ENCODE assay signal across 8 cellular contexts in genomic region chr19:48636859-48637448, GRCh38. TPM values are rescaled to one million over a fixed set of nuclear protein-coding genes. Genes with fewer than 3 reads are reported as not detected.
DNase-seq lines count a peak whose midpoint lies in the region; ATAC-seq and TF ChIP-seq lines count a peak whose summit lies in the region.

TSS of gene DBP (minus strand) at chr19:48637379. CDS start at chr19:48636994, 385 bp downstream.

- WGBS in iPS DF 6.9 (ENCODE audit: insufficient coverage, insufficient read length): no CpG with 5 or more reads among the region's 40 CpGs
- 3% methylated on average over 38 of the region's 40 CpGs for WGBS in smooth muscle cell (ENCODE audit: low lambda C conversion rate)

- H3K4me2 ChIP-seq in smooth muscle cell: peak within 1 kb of the TSS; percentile 79

- TF ChIP-seq CTCF in smooth muscle cell (IDR thresholded peaks at IDR 0.05; ENCODE audit: borderline replicate concordance, insufficient read depth, poor library complexity, severe bottlenecking): no peak

- H3K27ac ChIP-seq in iPS DF 6.9 (ENCODE audit: low read length): no peak within 1 kb of the TSS
- H3K27ac ChIP-seq in smooth muscle cell (ENCODE audit: low read depth): peak within 1 kb of the TSS; percentile 65

- peaks cover 0 to 11% of the 10 kb centered on the region in 2 donors for H3K9me3 Mint-ChIP-seq in activated naive CD4-positive, alpha-beta T cell treated with anti-CD3 and anti-CD28 coated beads, Interleukin-2, amount 50 U/mL, for 72 hours

- H3K36me3 Mint-ChIP-seq in activated naive CD4-positive, alpha-beta T cell treated with anti-CD3 and anti-CD28 coated beads, Interleukin-2, amount 50 U/mL, for 72 hours: peaks cover 0 to 16% of the 10 kb centered on the region in 2 donors

- H3K27me3 ChIP-seq in MG63 (peaks cover 5% of the 10 kb centered on the region; the same call in 1 of the 2 replicates), iPS DF 6.9 (ENCODE audit: control insufficient read depth, insufficient read depth, low read length) (no peaks in the 10 kb centered on the region; the same call in 1 of the 2 replicates), smooth muscle cell (ENCODE audit: low read depth) (peaks cover 6% of the 10 kb centered on the region)

- peaks cover 13% of the 10 kb centered on the region; the same call in 1 of the 2 replicates for H3K4me1 ChIP-seq in iPS DF 6.9 (ENCODE audit: control insufficient read depth, insufficient read depth, low read length)
- H3K4me1 ChIP-seq in smooth muscle cell (ENCODE audit: low read depth): peaks cover 4% of the 10 kb centered on the region

- no peaks in the 10 kb centered on the region for H4K20me1 ChIP-seq in smooth muscle cell (ENCODE audit: low read depth)

- H3K9me3 ChIP-seq in MG63 (no peaks in the 10 kb centered on the region), iPS DF 6.9 (ENCODE audit: control insufficient read depth, insufficient read depth, low read length) (no peaks in the 10 kb centered on the region), smooth muscle cell (replicated peaks; ENCODE audit: low read depth) (no peaks in the 10 kb centered on the region)

- peak within 1 kb of the TSS; percentile 73 for H3K9ac ChIP-seq in smooth muscle cell (ENCODE audit: low read depth)

- peaks cover 12% of the 10 kb centered on the region for H3F3A ChIP-seq in smooth muscle cell (ENCODE audit: low read depth)

- peak in 1 of 2 donors; percentile 3 for ATAC-seq in activated naive CD4-positive, alpha-beta T cell treated with anti-CD3 and anti-CD28 coated beads, Interleukin-2, amount 50 U/mL, for 72 hours
- ATAC-seq in GM18909 (IDR thresholded peaks at IDR 0.05; ENCODE audit: poor library complexity, unreplicated experiment): no peak
- no peak for ATAC-seq in HG02759 (IDR thresholded peaks at IDR 0.05; ENCODE audit: unreplicated experiment)

- H3K27ac Mint-ChIP-seq in activated naive CD4-positive, alpha-beta T cell treated with anti-CD3 and anti-CD28 coated beads, Interleukin-2, amount 50 U/mL, for 72 hours: peak within 1 kb of the TSS; percentile 91 to 100

- H3K36me3 ChIP-seq in MG63 (peaks cover 3% of the 10 kb centered on the region; the same call in 1 of the 2 replicates), iPS DF 6.9 (ENCODE audit: control insufficient read depth, insufficient read depth, low read length) (no peaks in the 10 kb centered on the region), smooth muscle cell (ENCODE audit: low read depth) (no peaks in the 10 kb centered on the region)

- DNase-seq in NOMO-1 treated with dmso at 0.1 percent for 144 hours (lab: John Stamatoyannopoulos, UW; ENCODE audit: unreplicated experiment) (peak; percentile 70), NOMO-1 treated with DMSO at 0.1 percent for 48 hours (lab: John Stamatoyannopoulos, UW; ENCODE audit: unreplicated experiment) (no peak), MG63 (peak; percentile 58), iPS DF 6.9 (ENCODE audit: low read depth, low spot score) (no peak), smooth muscle cell (lab: John Stamatoyannopoulos, UW; ENCODE audit: unreplicated experiment) (no peak)
- peak in 1 of 2 donors; percentile 69 for DNase-seq in activated naive CD4-positive, alpha-beta T cell treated with anti-CD3 and anti-CD28 coated beads, Interleukin-2, amount 50 U/mL, for 72 hours (ENCODE audit: low spot score in 2 of 2)

- H3K4me3 ChIP-seq in MG63 (peak within 1 kb of the TSS; percentile 63), iPS DF 6.9 (ENCODE audit: low read length) (peak within 1 kb of the TSS; percentile 58; the same call in 1 of the 2 replicates), smooth muscle cell (peak within 1 kb of the TSS; percentile 60)

- H3K79me2 ChIP-seq in smooth muscle cell (ENCODE audit: low read depth): no peaks in the 10 kb centered on the region

- peak within 1 kb of the TSS; percentile 76 for H2AFZ ChIP-seq in smooth muscle cell (ENCODE audit: low read depth)

RNA-seq across cellular contexts. Expression of gene DBP, which starts in this region (rescaled TPM):
- total RNA-seq in MG63 (2014; rRNA removed; shearing (Covaris generic); ENCODE audit: low replicate concordance): 9.3 and 14.5 TPM in 2 replicates
- 10 to 100 TPM; 10.5 to 16.9 TPM for total RNA-seq in activated naive CD4-positive, alpha-beta T cell treated with anti-CD3 and anti-CD28 coated beads, Interleukin-2, amount 50 U/mL, for 72 hours
- 3.5 and 4.5 TPM in 2 replicates for total RNA-seq in smooth muscle cell
- polyA plus RNA-seq in smooth muscle cell: 6.9 and 11.3 TPM in 2 replicates

Comparison
In these comparisons a context has a peak if more than half of its experiments do, and no peak if none do; other contexts are left out.
1. DNase-seq: peak in NOMO-1 treated with dmso at 0.1 percent for 144 hours (single experiment) and MG63 (single experiment); none in NOMO-1 treated with DMSO at 0.1 percent for 48 hours (single experiment), iPS DF 6.9 (single experiment) and smooth muscle cell (single experiment).
2. Peak in every context shown above with its lines, with median percentiles within 50 percentile points of each other: H3K4me3 ChIP-seq.